ENCODE assay signal across 22 cellular contexts in the genomic region with DNA sequence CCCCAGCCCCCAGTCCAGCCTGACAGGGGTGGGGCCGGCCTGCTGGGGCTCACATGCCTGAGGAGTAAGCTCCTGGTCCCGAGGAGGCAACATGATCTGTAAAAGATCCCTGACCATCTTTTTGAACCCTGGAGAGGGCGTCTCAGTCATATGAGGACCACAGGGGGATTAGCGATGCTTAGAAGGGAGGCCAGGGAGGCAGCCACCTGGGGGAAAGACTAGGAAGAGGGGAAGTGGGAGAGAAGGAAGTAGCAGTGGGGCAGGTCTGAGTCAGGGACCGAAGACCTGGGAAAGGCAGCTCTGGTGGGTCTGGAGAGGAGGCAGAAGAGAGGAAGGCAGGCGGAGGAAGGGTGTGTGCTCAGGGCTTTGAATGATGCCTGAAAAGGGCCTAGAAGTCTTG. TPM values are rescaled to one million over a fixed set of nuclear protein-coding genes. Genes with fewer than 3 reads are reported as not detected.
DNase-seq lines count a peak whose midpoint lies in the region; ATAC-seq and TF ChIP-seq lines count a peak whose summit lies in the region.
"Had no signal": no experiment of that assay in that cellular context is flagged by ENCODE, and none has a peak within 500 bp of the region (broad histone marks: within the 10 kb centered on the region; RNA-seq: fewer than 3 reads in every experiment).

No MANE protein-coding gene starts in this region.

- in situ Hi-C loops in G401 (cut with HindIII; ENCODE audit: low sequenced_read_pairs): no loop called here

- no peaks in the 10 kb centered on the region for H4K20me1 ChIP-seq in osteoblast (ENCODE audit: insufficient read depth, low read length)

- WGBS in iPS DF 6.9 (ENCODE audit: insufficient coverage, insufficient read length): no CpG with 5 or more reads among the region's 6 CpGs

- no peak for TF ChIP-seq POLR2A in erythroblast (IDR thresholded peaks at IDR 0.05; ENCODE audit: low read length)

- H3K4me1 ChIP-seq in NT2/D1 (ENCODE audit: insufficient read depth, insufficient read length) (peaks cover 19% of the 10 kb centered on the region), iPS DF 6.9 (ENCODE audit: control insufficient read depth, insufficient read depth, low read length) (peaks cover 17% of the 10 kb centered on the region), osteoblast (ENCODE audit: insufficient read depth, low read length) (peaks cover 4% of the 10 kb centered on the region)
- H3K4me1 ChIP-seq: colonic mucosa had no signal

- H3K27ac ChIP-seq in iPS DF 6.9 (ENCODE audit: low read length) (peak overlapping the region; percentile 42), osteoblast (ENCODE audit: low read depth, low read length) (no peak overlapping the region)
- H3K27ac ChIP-seq: C4-2B, colonic mucosa, neutrophil had no signal

- TF ChIP-seq CTCF in osteoblast (IDR thresholded peaks at IDR 0.05; ENCODE audit: extremely low read depth, low read depth, low read length): no peak

- H3K9me3 ChIP-seq in NT2/D1 (ENCODE audit: insufficient read depth, low read length): no peaks in the 10 kb centered on the region
- H3K9me3 ChIP-seq in iPS DF 6.9 (ENCODE audit: control insufficient read depth, insufficient read depth, low read length): no peaks in the 10 kb centered on the region
- H3K9me3 ChIP-seq in osteoblast (ENCODE audit: low read depth, low read length): no peaks in the 10 kb centered on the region
- H3K9me3 ChIP-seq: colonic mucosa, neutrophil had no signal

- H3K9me3 Mint-ChIP-seq in natural killer cell treated with Interleukin-12 subunit alpha and Interleukin-12 subunit beta and Interleukin-15 and Interleukin-18, amount 100 ng/mL, for 72 hours: no peaks in the 10 kb centered on the region
- H3K9me3 Mint-ChIP-seq: activated naive CD8-positive, alpha-beta T cell treated with anti-CD3 and anti-CD28 coated beads, Interleukin-2, amount 50 U/mL, for 24 hours had no signal

- H3K4me3 ChIP-seq in NT2/D1 (ENCODE audit: insufficient read length, low read depth) (no peak overlapping the region), iPS DF 6.9 (ENCODE audit: low read length) (no peak overlapping the region), osteoblast (ENCODE audit: insufficient read depth, low read length) (no peak overlapping the region)
- H3K4me3 ChIP-seq: colonic mucosa had no signal

- H3K4me2 ChIP-seq in osteoblast (ENCODE audit: insufficient read depth, low read length): no peak overlapping the region

- peak; percentile 19 for DNase-seq in G401 (ENCODE audit: low spot score)
- no peak for DNase-seq in NT2/D1 (ENCODE audit: low read depth, low spot score)
- DNase-seq in iPS DF 6.9 (ENCODE audit: low read depth, low spot score): no peak
- peak; percentile 58 for DNase-seq in osteoblast (ENCODE audit: insufficient read length, low spot score, missing footprints)
- DNase-seq in natural killer cell treated with Interleukin-12 subunit alpha and Interleukin-12 subunit beta and Interleukin-15 and Interleukin-18, amount 100 ng/mL, for 72 hours (ENCODE audit: low spot score): no peak
- no peak for DNase-seq in erythroblast (lab: John Stamatoyannopoulos, UW)
- DNase-seq: activated CD4-positive, alpha-beta T cell treated with anti-CD3 and anti-CD28 coated beads, Interleukin-2, amount 50 U/mL, for 4 hours; activated effector memory CD4-positive, alpha-beta T cell treated with Interleukin-2 at 50 U/mL for 16 hours; activated naive CD8-positive, alpha-beta T cell treated with anti-CD3 and anti-CD28 coated beads, Interleukin-2, amount 50 U/mL, for 24 hours; colonic mucosa; hippocampal formation; left colon; NCI-H1105 treated with DMSO at 0.1 percent for 48 hours; NCI-H2107; NCI-H510A had no signal

- no peaks in the 10 kb centered on the region for H3K36me3 ChIP-seq in NT2/D1 (ENCODE audit: insufficient read depth, insufficient read length, low read length)
- no peaks in the 10 kb centered on the region for H3K36me3 ChIP-seq in iPS DF 6.9 (ENCODE audit: control insufficient read depth, insufficient read depth, low read length)
- H3K36me3 ChIP-seq in osteoblast (ENCODE audit: insufficient read depth, low read length): no peaks in the 10 kb centered on the region
- H3K36me3 ChIP-seq: colonic mucosa, neutrophil had no signal

- H2AFZ ChIP-seq in osteoblast (ENCODE audit: low read length): no peak overlapping the region

- H3K27ac Mint-ChIP-seq in natural killer cell treated with Interleukin-12 subunit alpha and Interleukin-12 subunit beta and Interleukin-15 and Interleukin-18, amount 100 ng/mL, for 72 hours: no peak overlapping the region
- H3K27ac Mint-ChIP-seq: activated naive CD8-positive, alpha-beta T cell treated with anti-CD3 and anti-CD28 coated beads, Interleukin-2, amount 50 U/mL, for 24 hours had no signal

- H3K79me2 ChIP-seq in osteoblast (ENCODE audit: insufficient read depth, low read length): no peaks in the 10 kb centered on the region

- H3K27me3 ChIP-seq in NT2/D1 (ENCODE audit: insufficient read depth, insufficient read length) (no peaks in the 10 kb centered on the region), iPS DF 6.9 (ENCODE audit: control insufficient read depth, insufficient read depth, low read length) (no peaks in the 10 kb centered on the region), osteoblast (ENCODE audit: insufficient read depth, low read length) (no peaks in the 10 kb centered on the region)
- H3K27me3 ChIP-seq: colonic mucosa had no signal

- peak overlapping the region; percentile 4 for H3K9ac ChIP-seq in NT2/D1 (ENCODE audit: insufficient read length, low read depth)

- peaks cover 0 to 4% of the 10 kb centered on the region in 2 donors for H3K4me1 Mint-ChIP-seq in natural killer cell treated with Interleukin-12 subunit alpha and Interleukin-12 subunit beta and Interleukin-15 and Interleukin-18, amount 100 ng/mL, for 72 hours (ENCODE audit: low read depth in 2 of 2)

- no peaks in the 10 kb centered on the region for H3K27me3 Mint-ChIP-seq in natural killer cell treated with Interleukin-12 subunit alpha and Interleukin-12 subunit beta and Interleukin-15 and Interleukin-18, amount 100 ng/mL, for 72 hours
- H3K27me3 Mint-ChIP-seq: activated naive CD8-positive, alpha-beta T cell treated with anti-CD3 and anti-CD28 coated beads, Interleukin-2, amount 50 U/mL, for 24 hours had no signal

- H3K36me3 Mint-ChIP-seq in natural killer cell treated with Interleukin-12 subunit alpha and Interleukin-12 subunit beta and Interleukin-15 and Interleukin-18, amount 100 ng/mL, for 72 hours: no peaks in the 10 kb centered on the region
- H3K36me3 Mint-ChIP-seq: brain had no signal

- no peak overlapping the region for H3K4me3 Mint-ChIP-seq in natural killer cell treated with Interleukin-12 subunit alpha and Interleukin-12 subunit beta and Interleukin-15 and Interleukin-18, amount 100 ng/mL, for 72 hours
- H3K4me3 Mint-ChIP-seq: activated naive CD8-positive, alpha-beta T cell treated with anti-CD3 and anti-CD28 coated beads, Interleukin-2, amount 50 U/mL, for 24 hours; brain had no signal

- ATAC-seq in GM21367 (IDR thresholded peaks at IDR 0.05; ENCODE audit: unreplicated experiment) (no peak), HG03175 (IDR thresholded peaks at IDR 0.05; ENCODE audit: unreplicated experiment) (no peak)
- ATAC-seq in natural killer cell treated with Interleukin-12 subunit alpha and Interleukin-12 subunit beta and Interleukin-15 and Interleukin-18, amount 100 ng/mL, for 72 hours: no peak
- ATAC-seq: activated naive CD8-positive, alpha-beta T cell treated with anti-CD3 and anti-CD28 coated beads, Interleukin-2, amount 50 U/mL, for 24 hours; left colon had no signal

RNA-seq across cellular contexts. Expression of gene PIF1, which starts 18.9 kb away (rescaled TPM):
- total RNA-seq in G401 (2014; rRNA removed; shearing (Covaris generic)): 23.0 and 37.9 TPM in 2 replicates
- 6.2 and 9.4 TPM in 2 replicates for total RNA-seq in osteoblast
- 10 to 100 TPM; 24.7 to 91.9 TPM for total RNA-seq in natural killer cell treated with Interleukin-12 subunit alpha and Interleukin-12 subunit beta and Interleukin-15 and Interleukin-18, amount 100 ng/mL, for 72 hours

RNA-seq across cellular contexts. Expression of gene RBPMS2, which starts 31.1 kb away (rescaled TPM):
- 0.12 and 0.27 TPM in 2 replicates for total RNA-seq in G401 (2014; rRNA removed; shearing (Covaris generic))
- 0.29 TPM in 1 of 2 replicates, not detected in the other for total RNA-seq in osteoblast
- 1 to 10 TPM in 1 of 2 donors, under 1 TPM in 1; 0.33 to 1.7 TPM for total RNA-seq in natural killer cell treated with Interleukin-12 subunit alpha and Interleukin-12 subunit beta and Interleukin-15 and Interleukin-18, amount 100 ng/mL, for 72 hours
- total RNA-seq: T-helper 2 cell treated with Interferon-gamma antibody and Interleukin-4, amounts not matched to agents 100 ng/mL and 5 ng/mL, for 36 hours; temporal lobe had no signal

RNA-seq across cellular contexts. Expression of gene PLEKHO2, which starts 35.2 kb away (rescaled TPM):
- 16.1 and 17.4 TPM in 2 replicates for total RNA-seq in G401 (2014; rRNA removed; shearing (Covaris generic))
- 38.3 and 41.6 TPM in 2 replicates for total RNA-seq in osteoblast
- total RNA-seq in natural killer cell treated with Interleukin-12 subunit alpha and Interleukin-12 subunit beta and Interleukin-15 and Interleukin-18, amount 100 ng/mL, for 72 hours: 10 to 100 TPM; 31.2 to 47.2 TPM

Comparison
In these comparisons a context has a peak if more than half of its experiments do, and no peak if none do; other contexts are left out.
1. DNase-seq: peak in G401 (single experiment) and osteoblast (single experiment); none in NT2/D1 (single experiment), iPS DF 6.9 (single experiment), natural killer cell treated with Interleukin-12 subunit alpha and Interleukin-12 subunit beta and Interleukin-15 and Interleukin-18, amount 100 ng/mL, for 72 hours (single experiment) and erythroblast (0 of 2).